In the genomic region with DNA sequence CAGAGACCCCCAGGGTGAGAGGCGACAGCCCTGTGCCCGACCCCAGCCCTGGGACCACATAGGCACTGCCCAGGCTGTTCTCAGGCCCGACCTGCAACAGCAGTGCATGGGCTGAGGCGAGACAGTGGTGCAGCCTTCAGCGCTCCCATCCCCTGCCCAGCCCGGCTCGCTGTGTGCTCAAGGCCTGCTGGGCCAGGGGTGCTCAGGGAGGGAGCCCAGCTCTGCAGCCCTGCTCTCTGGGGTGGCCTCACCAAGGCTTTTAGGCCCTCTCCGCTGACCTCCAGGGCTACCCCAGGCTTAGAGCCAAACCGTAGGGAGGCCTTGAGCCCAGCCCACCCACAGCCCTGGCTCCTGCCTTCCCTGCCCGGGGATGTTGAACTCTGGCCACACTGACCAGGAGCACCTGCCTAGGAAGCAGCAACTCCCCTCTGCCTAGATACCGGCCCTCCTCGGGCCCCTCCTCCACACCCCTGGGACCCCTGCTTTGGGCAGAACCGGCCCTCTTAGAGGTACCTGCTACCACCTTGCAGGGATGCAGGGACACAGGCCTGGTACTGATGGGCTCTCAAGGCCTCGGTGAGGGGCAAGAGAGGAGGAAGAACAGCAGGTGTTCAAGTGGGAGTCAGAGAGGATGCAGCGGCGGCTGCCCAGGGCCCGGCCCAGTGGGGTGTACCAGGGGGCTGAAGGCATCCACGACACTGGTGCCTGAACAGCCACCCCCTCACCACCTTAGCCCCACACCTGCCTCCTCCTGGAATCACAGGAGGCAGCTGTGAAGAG, we compare ENCODE assay signal across 12 cellular contexts.
"Had no signal": no experiment of that assay in that cellular context is flagged by ENCODE, and none has a peak within 500 bp of the region (broad histone marks: within the 10 kb centered on the region; RNA-seq: fewer than 3 reads in every experiment).

No MANE protein-coding gene starts in this region.

- H3K27me3 Mint-ChIP-seq: activated CD4-positive, alpha-beta T cell treated with anti-CD3 and anti-CD28 coated beads, Interleukin-2, amount 10 ng/mL, durations not matched to agents 24 days and 14 days; activated T-helper 17 cell treated with anti-CD3 and anti-CD28 coated beads, Interleukin-2, amount 50 U/mL, for 72 hours; memory B cell had no signal

- H3K27ac Mint-ChIP-seq: activated CD4-positive, alpha-beta T cell treated with anti-CD3 and anti-CD28 coated beads, Interleukin-2, amount 10 ng/mL, durations not matched to agents 24 days and 14 days; activated naive CD4-positive, alpha-beta T cell treated with anti-CD3 and anti-CD28 coated beads for 36 hours; activated T-helper 17 cell treated with anti-CD3 and anti-CD28 coated beads, Interleukin-2, amount 50 U/mL, for 72 hours; memory B cell had no signal

- H3K4me3 Mint-ChIP-seq: activated CD4-positive, alpha-beta T cell treated with anti-CD3 and anti-CD28 coated beads, Interleukin-2, amount 10 ng/mL, durations not matched to agents 24 days and 14 days; activated naive CD4-positive, alpha-beta T cell treated with anti-CD3 and anti-CD28 coated beads for 36 hours; activated T-helper 17 cell treated with anti-CD3 and anti-CD28 coated beads, Interleukin-2, amount 50 U/mL, for 72 hours; memory B cell had no signal

- H3K9me3 ChIP-seq: tibial artery had no signal

- H3K9me3 Mint-ChIP-seq: activated CD4-positive, alpha-beta T cell treated with anti-CD3 and anti-CD28 coated beads, Interleukin-2, amount 10 ng/mL, durations not matched to agents 24 days and 14 days; activated naive CD4-positive, alpha-beta T cell treated with anti-CD3 and anti-CD28 coated beads for 36 hours; activated T-helper 17 cell treated with anti-CD3 and anti-CD28 coated beads, Interleukin-2, amount 50 U/mL, for 72 hours; memory B cell had no signal

- ATAC-seq: activated T-helper 17 cell treated with anti-CD3 and anti-CD28 coated beads, Interleukin-2, amount 50 U/mL, for 72 hours; SK-N-SH treated with all-trans-retinoic acid at 6 μM for 48 hours had no signal

- H3K4me3 ChIP-seq: coronary artery, skin epidermis, tibial artery had no signal

- H3K4me1 ChIP-seq: tibial artery had no signal

- DNase-seq: activated CD4-positive, alpha-beta T cell treated with anti-CD3 and anti-CD28 coated beads, Interleukin-2, amount 10 ng/mL, durations not matched to agents 24 days and 14 days; activated naive CD4-positive, alpha-beta T cell treated with anti-CD3 and anti-CD28 coated beads for 36 hours; caudate nucleus; effector CD8-positive, alpha-beta T cell; hippocampal formation; tibial artery had no signal

- H3K27ac ChIP-seq: coronary artery, epithelial cell of prostate, skin epidermis, tibial artery had no signal

- H3K4me1 Mint-ChIP-seq: activated CD4-positive, alpha-beta T cell treated with anti-CD3 and anti-CD28 coated beads, Interleukin-2, amount 10 ng/mL, durations not matched to agents 24 days and 14 days; activated T-helper 17 cell treated with anti-CD3 and anti-CD28 coated beads, Interleukin-2, amount 50 U/mL, for 72 hours; memory B cell had no signal

- H3K27me3 ChIP-seq: tibial artery had no signal
